Comparison of ENCODE assay signal across 7 cellular contexts in genomic region chr1:243186201-243186995, GRCh38.
A peak's percentile ranks its signal among the peaks of the same experiment; 100 is the strongest.
DNase-seq lines count a peak whose midpoint lies in the region; ATAC-seq and TF ChIP-seq lines count a peak whose summit lies in the region.
"Not testable (repeated sequence)": the region's sequence is repeated elsewhere in the genome, so short reads cannot be mapped to it uniquely, and the experiment has no call there.

No MANE protein-coding gene starts in this region.

- peaks cover 28% of the 10 kb centered on the region; the same call in 2 of the 3 replicates for H3K36me3 Mint-ChIP-seq in GM23338 (ENCODE audit: low read depth)

- H3K27ac Mint-ChIP-seq in GM23338: peak overlapping the region; percentile 62; the same call in 1 of the 2 replicates

- H3K36me3 ChIP-seq in GM23338 (ENCODE audit: insufficient read depth): peaks cover 13% of the 10 kb centered on the region; the same call in 1 of the 2 replicates

- not testable (repeated sequence) for H3K9me3 Mint-ChIP-seq in GM23338

- TF ChIP-seq CTCF in GM23338 (conservative IDR thresholded peaks at IDR 0.05; ENCODE audit: low read depth in 2 of 2): not testable (repeated sequence)

- not testable (repeated sequence) for H3K27me3 ChIP-seq in GM23338 (ENCODE audit: insufficient read depth)

- H3K27ac ChIP-seq in GM23338 (ENCODE audit: low read depth) (peak overlapping the region; percentile 45; the same call in 1 of the 2 replicates), caudate nucleus (ENCODE audit: low read depth, low read length) (peak overlapping the region; percentile 14), substantia nigra (ENCODE audit: low read depth, low read length, poor library complexity, severe bottlenecking) (peak overlapping the region; percentile 44)

- peaks cover 21% of the 10 kb centered on the region for H3K4me1 ChIP-seq in GM23338 (ENCODE audit: insufficient read depth)

- H3K4me3 ChIP-seq in GM23338: not testable (repeated sequence)

- H3K4me1 Mint-ChIP-seq in GM23338: peaks cover 29% of the 10 kb centered on the region

- not testable (repeated sequence) for DNase-seq in GM23338 (ENCODE audit: low spot score)
- DNase-seq in RPMI7951 (ENCODE audit: low read depth) (peak; percentile 16), caudate nucleus (lab: John Stamatoyannopoulos, UW) (peak in 4 of 61 donors; percentile 2 to 9 (median 6)), epidermal melanocyte (ENCODE audit: insufficient read length, low spot score) (peak; percentile 11), hippocampal formation (lab: John Stamatoyannopoulos, UW) (peak; percentile 9 to 23), midbrain (lab: John Stamatoyannopoulos, UW) (peak; percentile 25), substantia nigra (lab: John Stamatoyannopoulos, UW) (peak in 8 of 49 donors; percentile 0 to 17 (median 7))

- not testable (repeated sequence) for H3K4me3 Mint-ChIP-seq in GM23338

- H3K79me2 ChIP-seq in GM23338 (replicated peaks; ENCODE audit: insufficient read depth): not testable (repeated sequence)

- H4K20me1 ChIP-seq in GM23338 (replicated peaks; ENCODE audit: insufficient read depth): not testable (repeated sequence)

- H3F3A ChIP-seq in GM23338 (replicated peaks; ENCODE audit: low read depth): not testable (repeated sequence)

- H3K27me3 Mint-ChIP-seq in GM23338 (ENCODE audit: insufficient read depth, low read depth, poor library complexity): not testable (repeated sequence)

- ATAC-seq in GM23338: not testable (repeated sequence)

- 0 out of 2 replicates have a peak overlapping the region, but pooled peaks have one; percentile 12 for H3K4me2 ChIP-seq in GM23338

- H3K9me2 ChIP-seq in GM23338 (ENCODE audit: insufficient read depth): not testable (repeated sequence)

- not testable (repeated sequence) for H2AFZ ChIP-seq in GM23338
